In the genomic region with DNA sequence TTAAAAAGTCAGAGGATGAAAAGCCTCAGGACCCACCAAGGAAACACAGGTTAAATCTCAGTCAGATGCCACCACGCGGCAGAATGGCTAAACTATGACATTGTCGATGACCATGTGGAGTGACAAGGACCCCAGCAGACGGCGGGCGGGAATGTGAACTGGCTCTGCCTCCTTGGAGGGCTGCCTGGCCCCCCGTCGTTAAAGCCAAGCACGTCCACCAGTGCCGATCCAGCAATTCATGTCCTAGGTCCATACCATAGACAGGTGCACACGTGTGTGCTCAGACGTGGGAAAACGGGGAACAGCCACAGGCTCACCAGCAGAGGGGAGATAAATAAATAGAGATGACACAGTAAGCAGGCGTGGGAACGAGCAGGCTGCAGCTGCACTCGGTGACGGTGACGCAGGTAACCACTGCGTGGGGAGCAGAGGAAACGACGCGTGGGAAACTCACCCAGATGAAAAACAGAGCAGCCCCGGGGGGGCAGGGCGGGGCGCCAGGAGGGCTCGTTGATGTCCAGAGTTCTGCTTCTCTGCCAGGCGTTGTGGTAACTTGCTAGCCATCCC, we compare ENCODE assay signal across 8 cellular contexts. TPM values are rescaled to one million over a fixed set of nuclear protein-coding genes. Genes with fewer than 3 reads are reported as not detected.
DNase-seq lines count a peak whose midpoint lies in the region; ATAC-seq and TF ChIP-seq lines count a peak whose summit lies in the region.

No MANE protein-coding gene starts in this region.

- CTCF ChIA-PET in PC-3 (lab: Charles Lee), result no interaction called here

- peak overlapping the region; percentile 42; the same call in 1 of the 2 replicates for H3K4me3 ChIP-seq in PC-3 (ENCODE audit: low read length)
- H3K4me3 ChIP-seq in left ventricle myocardium inferior, result no peak overlapping the region

- H3K27me3 ChIP-seq in PC-3 (ENCODE audit: low read length), result peaks cover 37% of the 10 kb centered on the region
- H3K27me3 ChIP-seq in left ventricle myocardium inferior (ENCODE audit: low read depth), result peaks cover 95% of the 10 kb centered on the region

- H3K9me2 ChIP-seq in PC-3 (replicated peaks; ENCODE audit: low read length), result no peaks in the 10 kb centered on the region

- H3K79me2 ChIP-seq in PC-3 (ENCODE audit: low read length), result no peaks in the 10 kb centered on the region

- no TSS peak for BruUV-seq in PC-3 (replicated peaks; lab: Mats Ljungman, UMichigan)

- peak; percentile 41 for DNase-seq in PC-3
- peak; percentile 74 for DNase-seq in activated gamma-delta T cell treated with Interleukin-2 at 50 U/mL for 16 hours
- peak; percentile 10 for DNase-seq in omental fat pad (ENCODE audit: low spot score)
- DNase-seq in GM03348 (ENCODE audit: low spot score), result no peak
- no peak for DNase-seq in iPS-NIHi7 (ENCODE audit: extremely low spot score)
- no peak for DNase-seq in left ventricle myocardium inferior

- peak overlapping the region; percentile 63 for H3K4me2 ChIP-seq in PC-3 (ENCODE audit: low read length)

- TF ChIP-seq CTCF in PC-3 (conservative IDR thresholded peaks at IDR 0.05; ENCODE audit: low read depth, low read length), result no peak; the same call in 1 of the 2 replicates
- TF ChIP-seq CTCF in omental fat pad (IDR thresholded peaks at IDR 0.05), result no peak
- TF ChIP-seq CTCF in left ventricle myocardium inferior (IDR thresholded peaks at IDR 0.05; ENCODE audit: borderline replicate concordance), result no peak

- H3K27ac ChIP-seq in PC-3 (ENCODE audit: low read length) (peak overlapping the region; percentile 32), left ventricle myocardium inferior (replicated peaks) (no peak overlapping the region)

- ATAC-seq in GM18499 (IDR thresholded peaks at IDR 0.05; ENCODE audit: insufficient read depth, unreplicated experiment) (peak; percentile 52), PC-3 (peak; percentile 11), omental fat pad (ENCODE audit: low FRiP score) (no peak), GM18870 (IDR thresholded peaks at IDR 0.05; ENCODE audit: unreplicated experiment) (no peak)

- H4K20me1 ChIP-seq in PC-3 (ENCODE audit: low read length), result no peaks in the 10 kb centered on the region

- H2AFZ ChIP-seq in PC-3 (ENCODE audit: low read length), result no peak overlapping the region

- no peaks in the 10 kb centered on the region for H3F3A ChIP-seq in PC-3 (ENCODE audit: low read length, unreplicated experiment)

- H3K9me3 ChIP-seq in PC-3 (ENCODE audit: low read length), result no peaks in the 10 kb centered on the region
- H3K9me3 ChIP-seq in left ventricle myocardium inferior (replicated peaks), result peaks cover 5% of the 10 kb centered on the region

- POLR2A ChIA-PET in PC-3 (lab: Charles Lee; ENCODE audit: unreplicated experiment), result no interaction called here

- peaks cover 49% of the 10 kb centered on the region for H3K4me1 ChIP-seq in PC-3 (ENCODE audit: insufficient read depth, low read length)
- no peaks in the 10 kb centered on the region for H3K4me1 ChIP-seq in left ventricle myocardium inferior

- H3K9ac ChIP-seq in PC-3 (ENCODE audit: low read length), result peak overlapping the region; percentile 74

- intact Hi-C loops in PC-3 (cut with micrococcal nuclease) (no loop called here), left ventricle myocardium inferior (cut with micrococcal nuclease) (no loop called here)

- H3K36me3 ChIP-seq in PC-3 (ENCODE audit: low read depth, low read length) (no peaks in the 10 kb centered on the region), left ventricle myocardium inferior (no peaks in the 10 kb centered on the region)

RNA-seq across cellular contexts. Expression of a gene that starts 28.3 kb away (rescaled TPM):
- total RNA-seq in PC-3 (2014; rRNA removed) (2.4 and 3.0 TPM in 2 replicates), omental fat pad (10 to 100 TPM in 3 of 4 donors, 1 to 10 TPM in 1; 1.1 to 26.8 (median 14.8) TPM), left ventricle myocardium inferior (2.9 TPM)

Comparison
In these comparisons a context has a peak if more than half of its experiments do, and no peak if none do; other contexts are left out.
1. ATAC-seq: peak in GM18499 (single experiment) and PC-3 (single experiment); none in omental fat pad (single experiment) and GM18870 (single experiment).
2. DNase-seq: peak in PC-3 (single experiment), activated gamma-delta T cell treated with Interleukin-2 at 50 U/mL for 16 hours (single experiment) and omental fat pad (single experiment); none in GM03348 (single experiment), iPS-NIHi7 (single experiment) and left ventricle myocardium inferior (single experiment).